ENCODE assay signal across 17 cellular contexts in the genomic region with DNA sequence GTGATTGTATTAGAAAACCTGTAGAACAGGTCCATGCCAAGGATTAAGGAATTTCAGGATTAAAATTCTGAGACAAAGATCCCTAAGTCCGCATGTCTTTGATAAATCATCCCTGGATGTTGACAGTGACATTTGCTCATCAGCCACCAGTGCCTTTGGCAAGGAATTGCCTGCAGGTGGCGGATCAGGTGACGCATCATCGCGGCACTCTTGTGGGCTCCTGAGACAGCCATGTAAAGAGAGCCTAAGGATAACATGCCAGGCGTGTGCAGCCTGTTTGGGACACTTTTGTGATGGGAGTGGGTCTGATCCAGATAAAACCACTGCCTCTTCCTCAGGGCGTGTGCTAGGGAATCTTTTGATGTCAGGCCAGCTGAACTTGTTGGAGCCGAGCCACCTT. TPM values are rescaled to one million over a fixed set of nuclear protein-coding genes. Genes with fewer than 3 reads are reported as not detected.
"Had no signal": no experiment of that assay in that cellular context is flagged by ENCODE, and none has a peak within 500 bp of the region (broad histone marks: within the 10 kb centered on the region; RNA-seq: fewer than 3 reads in every experiment).

No MANE protein-coding gene starts in this region.

- DNase-seq: activated CD4-positive, alpha-beta T cell treated with anti-CD3 and anti-CD28 coated beads for 1 hour; activated CD4-positive, alpha-beta T cell treated with anti-CD3 and anti-CD28 coated beads, Interleukin-2, amount 50 U/mL, for 48 hours; activated CD8-positive, alpha-beta memory T cell treated with anti-CD3 and anti-CD28 coated beads, Interleukin-2, amount 10 ng/mL, durations not matched to agents 7 days and 5 days; activated effector memory CD4-positive, alpha-beta T cell treated with anti-CD3 and anti-CD28 coated beads, Interleukin-2, amount 50 U/mL, for 16 hours; activated T-cell treated with anti-CD3 and anti-CD28 coated beads, Interleukin-2, amount 50 U/mL, for 24 hours; brain microvascular endothelial cell; effector memory CD8-positive, alpha-beta T cell; hippocampal formation; mesendoderm; occipital lobe; stimulated activated CD4-positive, alpha-beta T cell treated with anti-CD3 and anti-CD28 coated beads, Interleukin-12 subunit alpha, Interleukin-12 subunit beta, amount 100 ng/mL, for 4 hours; stimulated activated naive CD4-positive, alpha-beta T cell treated with Interleukin-2 at 50 U/mL for 16 hours; upper lobe of left lung had no signal

- H3K27ac ChIP-seq: brain microvascular endothelial cell, prostate gland, upper lobe of left lung had no signal

- ATAC-seq: activated CD8-positive, alpha-beta memory T cell treated with anti-CD3 and anti-CD28 coated beads, Interleukin-2, amount 10 ng/mL, durations not matched to agents 7 days and 5 days; effector memory CD8-positive, alpha-beta T cell; sciatic nerve had no signal

RNA-seq across cellular contexts. Expression of gene ADCY2, which starts 40.6 kb away (rescaled TPM):
- total RNA-seq: activated CD8-positive, alpha-beta memory T cell treated with anti-CD3 and anti-CD28 coated beads, Interleukin-2, amount 10 ng/mL, durations not matched to agents 7 days and 5 days; glomerular endothelial cell; liver had no signal
